In the genomic region with DNA sequence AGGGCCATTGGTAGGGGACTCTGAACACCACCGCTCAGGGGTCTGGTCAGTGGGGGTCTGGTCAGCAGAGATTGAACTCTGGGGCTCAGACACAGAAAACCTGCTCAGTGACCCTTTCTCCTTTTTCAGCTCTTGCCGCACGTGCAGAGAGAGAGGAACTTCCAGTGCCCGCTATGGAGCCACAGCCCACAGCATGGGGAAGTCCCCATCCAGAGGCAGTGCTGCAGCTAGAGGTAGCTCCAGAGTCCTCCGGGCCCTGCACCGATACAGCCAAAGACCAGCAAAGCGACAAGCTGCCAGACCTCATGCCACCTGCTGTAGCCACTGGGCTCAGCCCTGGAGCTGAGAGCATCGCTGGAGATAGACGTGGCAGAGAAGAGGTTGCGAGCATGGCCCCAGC, we compare ENCODE assay signal across 7 cellular contexts. TPM values are rescaled to one million over a fixed set of nuclear protein-coding genes. Genes with fewer than 3 reads are reported as not detected.
"Had no signal": no experiment of that assay in that cellular context is flagged by ENCODE, and none has a peak within 500 bp of the region (broad histone marks: within the 10 kb centered on the region; RNA-seq: fewer than 3 reads in every experiment).

No MANE protein-coding gene starts in this region.

RNA-seq across cellular contexts. Expression of a gene that starts 11.2 kb away (rescaled TPM):
- total RNA-seq: activated CD4-positive, alpha-beta T cell treated with anti-CD3 and anti-CD28 coated beads, Interleukin-2, amount 10 ng/mL, durations not matched to agents 24 days and 14 days; activated CD8-positive, alpha-beta memory T cell treated with anti-CD3 and anti-CD28 coated beads for 36 hours; activated T-cell treated with anti-CD3 and anti-CD28 coated beads, Interleukin-2, amount 50 U/mL, for 72 hours; ascending aorta; body of pancreas; NCI-H460; RPMI7951 had no signal
